ENCODE assay signal across 11 cellular contexts in genomic region chr6:138465007-138465645, GRCh38. TPM values are rescaled to one million over a fixed set of nuclear protein-coding genes. Genes with fewer than 3 reads are reported as not detected.
DNase-seq lines count a peak whose midpoint lies in the region; FAIRE-seq and TF ChIP-seq lines count a peak whose summit lies in the region.
"Had no signal": no experiment of that assay in that cellular context is flagged by ENCODE, and none has a peak within 500 bp of the region (broad histone marks: within the 10 kb centered on the region; RNA-seq: fewer than 3 reads in every experiment).

No MANE protein-coding gene starts in this region.

- peaks cover 52% of the 10 kb centered on the region for H3K36me3 Mint-ChIP-seq in Caco-2 (ENCODE audit: insufficient read depth, unreplicated experiment)
- H3K36me3 Mint-ChIP-seq in glutamatergic neuron (ENCODE audit: unreplicated experiment), result peaks cover 10% of the 10 kb centered on the region

- H3K4me1 ChIP-seq in Caco-2, result peaks cover 23% of the 10 kb centered on the region; the same call in 1 of the 2 replicates
- H3K4me1 ChIP-seq: heart left ventricle, right lobe of liver had no signal

- H3K9me3 Mint-ChIP-seq in Caco-2 (ENCODE audit: unreplicated experiment) (peaks cover 11% of the 10 kb centered on the region), glutamatergic neuron (ENCODE audit: unreplicated experiment) (peaks cover 10% of the 10 kb centered on the region)

- H3K27me3 Mint-ChIP-seq in Caco-2 (ENCODE audit: insufficient read depth, unreplicated experiment) (no peaks in the 10 kb centered on the region), glutamatergic neuron (ENCODE audit: unreplicated experiment) (no peaks in the 10 kb centered on the region)

- FAIRE-seq in GM12892 (lab: Jason Lieb, UNC), result no peak

- H3K27ac Mint-ChIP-seq in Caco-2 (ENCODE audit: unreplicated experiment), result peak overlapping the region; percentile 45
- no peak overlapping the region for H3K27ac Mint-ChIP-seq in glutamatergic neuron (ENCODE audit: unreplicated experiment)

- H3K36me3 ChIP-seq in Caco-2 (ENCODE audit: control insufficient read depth, insufficient read depth, low read length), result no peaks in the 10 kb centered on the region; the same call in 1 of the 2 replicates

- no peak for TF ChIP-seq CTCF in Caco-2 (IDR thresholded peaks at IDR 0.05; ENCODE audit: insufficient read depth in 1 of 2, low read depth in 1 of 2, low read length in 1 of 2, severe bottlenecking in 1 of 2, unreplicated experiment in 1 of 2)
- TF ChIP-seq CTCF in cardiac fibroblast (IDR thresholded peaks at IDR 0.05; ENCODE audit: low read depth, low read length), result no peak
- no peak for TF ChIP-seq CTCF in glutamatergic neuron (IDR thresholded peaks at IDR 0.05; ENCODE audit: partially characterized antibody, unreplicated experiment)

- no TSS peak for BruUV-seq in Caco-2 (replicated peaks; lab: Mats Ljungman, UMichigan)

- POLR2A ChIA-PET in Caco-2 (lab: Charles Lee), result no interaction called here

- DNase-seq in Caco-2 (no peak), M059J (ENCODE audit: low read depth) (peak; percentile 99), cardiac fibroblast (ENCODE audit: low read depth in 2 of 2) (peak; percentile 84 to 98), myocyte (ENCODE audit: low read depth) (peak; percentile 73), GM12892 (ENCODE audit: insufficient read length) (no peak), glutamatergic neuron (no peak), head of caudate nucleus (no peak), cardiac septum (ENCODE audit: low spot score) (no peak)
- DNase-seq: heart left ventricle, NCI-H2171, right lobe of liver had no signal

- H3K4me1 Mint-ChIP-seq in Caco-2 (ENCODE audit: low read depth, unreplicated experiment), result peaks cover 29% of the 10 kb centered on the region
- H3K4me1 Mint-ChIP-seq in glutamatergic neuron (ENCODE audit: low read depth, unreplicated experiment), result peaks cover 13% of the 10 kb centered on the region

- H3K4me3 Mint-ChIP-seq in Caco-2 (ENCODE audit: unreplicated experiment) (no peak overlapping the region), glutamatergic neuron (ENCODE audit: unreplicated experiment) (no peak overlapping the region)

- CTCF ChIA-PET in Caco-2 (lab: Charles Lee), result interaction anchor here (0.6 kb wide), 1 partner anchor 44 kb away, joined by 4 read pairs; no protein-coding TSS in a partner anchor

- H3K9me3 ChIP-seq in Caco-2, result no peaks in the 10 kb centered on the region
- H3K9me3 ChIP-seq: heart left ventricle, right lobe of liver had no signal

- no peak for TF ChIP-seq POLR2A in GM12892 (IDR thresholded peaks at IDR 0.05; ENCODE audit: low read depth, low read length)

- no peak overlapping the region for H3K4me3 ChIP-seq in Caco-2 (ENCODE audit: low read depth, low read length)
- H3K4me3 ChIP-seq in cardiac fibroblast (replicated peaks in 1 of 2; ENCODE audit: low read depth in 2 of 2, low read length in 2 of 2), result no peak overlapping the region
- H3K4me3 ChIP-seq: heart left ventricle, right lobe of liver had no signal

- intact Hi-C loops in Caco-2 (cut with micrococcal nuclease; ENCODE audit: unreplicated experiment) (no loop called here), head of caudate nucleus (cut with DNase I) (no loop called here), cardiac septum (cut with DNase I) (no loop called here)

- no peaks in the 10 kb centered on the region for H3K27me3 ChIP-seq in Caco-2 (replicated peaks; ENCODE audit: control insufficient read depth, insufficient read depth, low read length)
- H3K27me3 ChIP-seq: heart left ventricle, right lobe of liver had no signal

RNA-seq across cellular contexts. Expression of gene NHSL1, which starts 34.2 kb away (rescaled TPM):
- total RNA-seq in Caco-2 (2022), result 39.9 and 41.9 TPM in 2 replicates
- total RNA-seq in M059J (2014; rRNA removed; shearing (Covaris generic)), result 6.2 and 10.1 TPM in 2 replicates
- total RNA-seq in myocyte, result 9.3 and 12.0 TPM in 2 replicates
- 7.7 TPM for polyA plus RNA-seq in myocyte (2012)
- polyA plus RNA-seq in GM12892 (2012; ENCODE audit: missing spikeins), result 0.25 TPM
- total RNA-seq in glutamatergic neuron (ENCODE audit: unreplicated experiment), result 57.8 TPM
- 88.2 TPM for total RNA-seq in cardiac septum

Comparison
In these comparisons a context has a peak if more than half of its experiments do, and no peak if none do; other contexts are left out.
1. DNase-seq: peak in M059J (single experiment), cardiac fibroblast (2 of 2) and myocyte (single experiment); none in Caco-2 (0 of 2), GM12892 (single experiment), glutamatergic neuron (single experiment), head of caudate nucleus (0 of 42) and cardiac septum (single experiment).